In the genomic region with DNA sequence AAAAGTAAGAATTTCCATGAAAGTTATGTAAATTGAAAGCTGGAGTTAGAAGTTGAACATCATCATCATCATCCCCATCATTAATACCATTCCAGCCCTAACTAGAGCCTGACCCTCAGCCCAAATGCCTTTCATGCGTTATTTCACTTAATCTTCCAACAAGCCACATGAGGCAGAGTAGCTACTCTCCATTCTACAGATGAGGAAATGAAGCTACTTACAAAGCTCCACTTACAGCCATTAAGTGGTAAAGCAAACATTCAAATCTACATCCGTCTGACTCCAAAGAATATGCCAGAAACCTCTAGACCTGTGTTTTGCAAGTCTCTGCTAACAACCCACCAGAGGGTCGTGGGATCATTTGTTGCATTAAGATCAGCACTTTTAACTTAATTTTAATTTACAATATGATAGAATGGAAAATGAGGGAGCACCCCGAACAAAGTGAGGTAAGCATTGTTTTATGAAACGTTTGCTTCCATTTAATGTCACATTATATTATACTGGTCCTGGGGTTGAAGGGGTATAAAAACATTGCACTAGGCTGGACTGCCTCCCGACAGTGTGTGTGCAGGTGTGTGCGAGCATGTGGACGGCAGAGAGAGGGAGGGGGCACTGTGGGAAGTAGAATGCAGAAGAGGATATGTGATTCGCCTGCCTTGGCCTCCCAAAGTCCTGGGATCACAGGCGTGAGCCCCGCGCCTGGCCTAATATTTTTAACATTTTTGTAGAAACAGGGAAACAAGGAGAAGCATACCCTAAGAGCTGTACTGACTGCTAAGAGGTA, we compare ENCODE assay signal across 12 cellular contexts. TPM values are rescaled to one million over a fixed set of nuclear protein-coding genes. Genes with fewer than 3 reads are reported as not detected.
DNase-seq lines count a peak whose midpoint lies in the region; ATAC-seq and TF ChIP-seq lines count a peak whose summit lies in the region.
"Had no signal": no experiment of that assay in that cellular context is flagged by ENCODE, and none has a peak within 500 bp of the region (broad histone marks: within the 10 kb centered on the region; RNA-seq: fewer than 3 reads in every experiment).

No MANE protein-coding gene starts in this region.

- H3K4me1 ChIP-seq in tibial nerve: peaks cover 0 to 72% (median 37%) of the 10 kb centered on the region in 4 donors

- no peak overlapping the region for H3K4me3 ChIP-seq in tibial nerve

- H3K9me3 ChIP-seq in tibial nerve: no peaks in the 10 kb centered on the region

- no peak overlapping the region for H3K4me3 Mint-ChIP-seq in activated T-helper 1 cell treated with anti-CD3 and anti-CD28 coated beads, Interleukin-12 subunit alpha, Interleukin-12 subunit beta, Interleukin-2, Interleukin-4 antibody, amounts not matched to agents 30 ng/mL and 10 ng/mL and 1 ng/mL, durations not matched to agents 14 hours and 24 hours and 36 hours
- no peak overlapping the region for H3K4me3 Mint-ChIP-seq in progenitor cell of endocrine pancreas (ENCODE audit: low read depth)

- H3K36me3 ChIP-seq in tibial nerve: no peaks in the 10 kb centered on the region

- DNase-seq in NCI-H1417 (lab: John Stamatoyannopoulos, UW): peak; percentile 18 to 65 (median 57)
- no peak for DNase-seq in NCI-H1417 treated with DMSO at 0.1 percent for 48 hours (lab: John Stamatoyannopoulos, UW)
- DNase-seq in NCI-H1092 treated with DMSO at 0.1 percent for 48 hours (lab: John Stamatoyannopoulos, UW): peak; percentile 70
- DNase-seq in activated T-helper 1 cell treated with anti-CD3 and anti-CD28 coated beads, Interleukin-12 subunit alpha, Interleukin-12 subunit beta, Interleukin-2, Interleukin-4 antibody, amounts not matched to agents 30 ng/mL and 10 ng/mL and 1 ng/mL, durations not matched to agents 14 hours and 24 hours and 36 hours (ENCODE audit: low spot score): no peak
- no peak for DNase-seq in progenitor cell of endocrine pancreas (ENCODE audit: low spot score, unreplicated experiment)
- no peak for DNase-seq in tibial nerve (ENCODE audit: low spot score in 2 of 2)
- no peak for DNase-seq in iPS-NIHi7 (ENCODE audit: extremely low spot score)
- DNase-seq: 8988T; MM.1S; stimulated activated CD4-positive, alpha-beta T cell treated with anti-CD3 and anti-CD28 coated beads, Interleukin-2, amount 100 ng/mL, for 48 hours; T-helper 2 cell had no signal

- intact Hi-C loops in activated T-helper 1 cell treated with anti-CD3 and anti-CD28 coated beads, Interleukin-12 subunit alpha, Interleukin-12 subunit beta, Interleukin-2, Interleukin-4 antibody, amounts not matched to agents 30 ng/mL and 10 ng/mL and 1 ng/mL, durations not matched to agents 14 hours and 24 hours and 36 hours (cut with micrococcal nuclease): loop anchor here (2.0 kb wide), 1 partner anchor 15 kb away; no protein-coding TSS in a partner anchor

- no peak for ATAC-seq in GM21515 (IDR thresholded peaks at IDR 0.05; ENCODE audit: unreplicated experiment)

- H3K27ac ChIP-seq in tibial nerve: peak overlapping the region in 2 of 4 donors; percentile 31 to 51

- no peaks in the 10 kb centered on the region for H3K27me3 Mint-ChIP-seq in activated T-helper 1 cell treated with anti-CD3 and anti-CD28 coated beads, Interleukin-12 subunit alpha, Interleukin-12 subunit beta, Interleukin-2, Interleukin-4 antibody, amounts not matched to agents 30 ng/mL and 10 ng/mL and 1 ng/mL, durations not matched to agents 14 hours and 24 hours and 36 hours (ENCODE audit: insufficient read depth)
- H3K27me3 Mint-ChIP-seq in progenitor cell of endocrine pancreas: no peaks in the 10 kb centered on the region

- no peak for TF ChIP-seq POLR2A in tibial nerve (IDR thresholded peaks at IDR 0.05)

- H3K27ac Mint-ChIP-seq in activated T-helper 1 cell treated with anti-CD3 and anti-CD28 coated beads, Interleukin-12 subunit alpha, Interleukin-12 subunit beta, Interleukin-2, Interleukin-4 antibody, amounts not matched to agents 30 ng/mL and 10 ng/mL and 1 ng/mL, durations not matched to agents 14 hours and 24 hours and 36 hours: peak overlapping the region; percentile 31
- H3K27ac Mint-ChIP-seq in progenitor cell of endocrine pancreas: peak overlapping the region; percentile 3

- WGBS in tibial nerve, 2 donors: 59 to 64% methylated on average over 12 of the region's 12 CpGs

- TF ChIP-seq EP300 in tibial nerve (IDR thresholded peaks at IDR 0.05): no peak

- no peak for TF ChIP-seq CTCF in progenitor cell of endocrine pancreas (IDR thresholded peaks at IDR 0.05; ENCODE audit: unreplicated experiment)
- no peak for TF ChIP-seq CTCF in tibial nerve (IDR thresholded peaks at IDR 0.05)

- no peaks in the 10 kb centered on the region for H3K9me3 Mint-ChIP-seq in activated T-helper 1 cell treated with anti-CD3 and anti-CD28 coated beads, Interleukin-12 subunit alpha, Interleukin-12 subunit beta, Interleukin-2, Interleukin-4 antibody, amounts not matched to agents 30 ng/mL and 10 ng/mL and 1 ng/mL, durations not matched to agents 14 hours and 24 hours and 36 hours
- no peaks in the 10 kb centered on the region for H3K9me3 Mint-ChIP-seq in progenitor cell of endocrine pancreas (ENCODE audit: low read depth)

- H3K36me3 Mint-ChIP-seq in activated T-helper 1 cell treated with anti-CD3 and anti-CD28 coated beads, Interleukin-12 subunit alpha, Interleukin-12 subunit beta, Interleukin-2, Interleukin-4 antibody, amounts not matched to agents 30 ng/mL and 10 ng/mL and 1 ng/mL, durations not matched to agents 14 hours and 24 hours and 36 hours (ENCODE audit: low read depth): peaks cover 9% of the 10 kb centered on the region
- H3K36me3 Mint-ChIP-seq in progenitor cell of endocrine pancreas (ENCODE audit: insufficient read depth): peaks cover 3% of the 10 kb centered on the region

- peaks cover 62% of the 10 kb centered on the region for H3K4me1 Mint-ChIP-seq in activated T-helper 1 cell treated with anti-CD3 and anti-CD28 coated beads, Interleukin-12 subunit alpha, Interleukin-12 subunit beta, Interleukin-2, Interleukin-4 antibody, amounts not matched to agents 30 ng/mL and 10 ng/mL and 1 ng/mL, durations not matched to agents 14 hours and 24 hours and 36 hours (ENCODE audit: low read depth)
- H3K4me1 Mint-ChIP-seq in progenitor cell of endocrine pancreas (ENCODE audit: low read depth): peaks cover 31% of the 10 kb centered on the region

- H3K27me3 ChIP-seq in tibial nerve: no peaks in the 10 kb centered on the region

RNA-seq across cellular contexts. Expression of a gene that starts 36.2 kb away (rescaled TPM):
- total RNA-seq in activated T-helper 1 cell treated with anti-CD3 and anti-CD28 coated beads, Interleukin-12 subunit alpha, Interleukin-12 subunit beta, Interleukin-2, Interleukin-4 antibody, amounts not matched to agents 30 ng/mL and 10 ng/mL and 1 ng/mL, durations not matched to agents 14 hours and 24 hours and 36 hours: 64.2 and 75.8 TPM in 2 replicates
- total RNA-seq in progenitor cell of endocrine pancreas: 14.3 and 19.1 TPM in 2 replicates
- 10 to 100 TPM; 23.7 to 36.8 (median 30.4) TPM for total RNA-seq in tibial nerve

Comparison
In these comparisons a context has a peak if more than half of its experiments do, and no peak if none do; other contexts are left out.
1. DNase-seq: peak in NCI-H1417 (3 of 3) and NCI-H1092 treated with DMSO at 0.1 percent for 48 hours (single experiment); none in NCI-H1417 treated with DMSO at 0.1 percent for 48 hours (single experiment), activated T-helper 1 cell treated with anti-CD3 and anti-CD28 coated beads, Interleukin-12 subunit alpha, Interleukin-12 subunit beta, Interleukin-2, Interleukin-4 antibody, amounts not matched to agents 30 ng/mL and 10 ng/mL and 1 ng/mL, durations not matched to agents 14 hours and 24 hours and 36 hours (single experiment), progenitor cell of endocrine pancreas (single experiment), tibial nerve (0 of 2) and iPS-NIHi7 (single experiment).